9 cellular contexts compared by ENCODE assay signal in genomic region chr17:31487063-31487647, GRCh38.
DNase-seq lines count a peak whose midpoint lies in the region; ATAC-seq, FAIRE-seq and TF ChIP-seq lines count a peak whose summit lies in the region.
"Had no signal": no experiment of that assay in that cellular context is flagged by ENCODE, and none has a peak within 500 bp of the region (broad histone marks: within the 10 kb centered on the region; RNA-seq: fewer than 3 reads in every experiment).

No MANE protein-coding gene starts in this region.

- WGBS in A549 (ENCODE audit: missing lambda C conversion rate) = 29% methylated on average over 17 of the region's 17 CpGs

- POLR2A ChIA-PET in A549 (lab: Yijun Ruan, JAX) = interaction anchor here (0.7 to 0.9 kb wide), 4 partner anchors 11 to 47 kb away, joined by 3 to 4 read pairs (median 3); no protein-coding TSS in a partner anchor

- no peaks in the 10 kb centered on the region for H3K36me3 Mint-ChIP-seq in IgD-negative memory B cell
- H3K36me3 Mint-ChIP-seq in naive B cell = no peaks in the 10 kb centered on the region

- H3K9me3 Mint-ChIP-seq in IgD-negative memory B cell (no peaks in the 10 kb centered on the region), naive B cell (no peaks in the 10 kb centered on the region)

- H3K4me3 ChIP-seq in A549 (peak overlapping the region; percentile 68), choroid plexus epithelial cell (ENCODE audit: low read depth, low read length) (peak overlapping the region; percentile 32)

- H3K4me3 Mint-ChIP-seq in IgD-negative memory B cell = peak overlapping the region; percentile 85 to 98 (median 88)
- H3K4me3 Mint-ChIP-seq in naive B cell = peak overlapping the region; percentile 81 to 97 (median 91)

- no peak for ATAC-seq in A549
- no peak for ATAC-seq in naive B cell (ENCODE audit: low read depth in 2 of 2)

- TF ChIP-seq CTCF in A549 (IDR thresholded peaks at IDR 0.05) (no peak), choroid plexus epithelial cell (conservative IDR thresholded peaks at IDR 0.05; ENCODE audit: low read depth, low read length) (no peak)

- H3K27me3 Mint-ChIP-seq in IgD-negative memory B cell = no peaks in the 10 kb centered on the region
- H3K27me3 Mint-ChIP-seq in naive B cell = no peaks in the 10 kb centered on the region

- CTCF ChIA-PET in A549 (lab: Yijun Ruan, JAX) = interaction anchor here (1.0 to 1.8 kb wide), 7 partner anchors 7 to 356 kb away, joined by 3 to 8 read pairs (median 4); no protein-coding TSS in a partner anchor

- H3K4me2 ChIP-seq in A549 = peak overlapping the region; percentile 79

- no peak for TF ChIP-seq RAD21 in A549 (conservative IDR thresholded peaks at IDR 0.05 in 1 of 2, IDR thresholded peaks at IDR 0.05 in 1 of 2)

- DNase-seq in A549 (ENCODE audit: low read depth in 1 of 2, low spot score in 1 of 2) (no peak), choroid plexus epithelial cell (ENCODE audit: low read depth) (no peak), naive B cell (no peak), hepatic stellate cell (ENCODE audit: low spot score) (no peak), SW480 (ENCODE audit: low spot score) (no peak), NCI-H1930 (lab: John Stamatoyannopoulos, UW) (no peak), SW 1271 (lab: John Stamatoyannopoulos, UW) (no peak)

- H3K4me1 ChIP-seq in A549 = peaks cover 12% of the 10 kb centered on the region; the same call in 2 of the 3 replicates

- H3K27ac Mint-ChIP-seq in IgD-negative memory B cell (peak overlapping the region; percentile 59 to 94 (median 92)), naive B cell (peak overlapping the region; percentile 63 to 97 (median 95))

- no peaks in the 10 kb centered on the region for H3K9me3 ChIP-seq in A549

- TF ChIP-seq EP300 in A549 (IDR thresholded peaks at IDR 0.05) = no peak

- H3K4me1 Mint-ChIP-seq in IgD-negative memory B cell = peaks cover 26 to 41% (median 34%) of the 10 kb centered on the region in 3 donors
- H3K4me1 Mint-ChIP-seq in naive B cell = peaks cover 42 to 48% (median 48%) of the 10 kb centered on the region in 3 donors

- FAIRE-seq in A549 (lab: Jason Lieb, UNC) = no peak
- FAIRE-seq: G401.6 had no signal

- H3K27ac ChIP-seq in A549 = peak overlapping the region; percentile 47 to 82; a peak in 5 of 6 replicates

- no peak for TF ChIP-seq POLR2A in A549 (IDR thresholded peaks at IDR 0.05; ENCODE audit: low read length)

TF ChIP-seq in A549, 52 proteins besides CTCF, POLR2A, EP300 and RAD21:
- TF ChIP-seq TFCP2L1 (CRISPR knock-in tag; IDR thresholded peaks at IDR 0.05) (no peak), RARB (CRISPR knock-in tag; IDR thresholded peaks at IDR 0.05) (no peak), MYC (IDR thresholded peaks at IDR 0.05; ENCODE audit: borderline replicate concordance, low read length) (no peak), HDAC2 (IDR thresholded peaks at IDR 0.05) (no peak), POLR2AphosphoS2 (conservative IDR thresholded peaks at IDR 0.05; ENCODE audit: low read length) (no peak), NPAS2 (CRISPR knock-in tag; IDR thresholded peaks at IDR 0.05; ENCODE audit: borderline replicate concordance) (no peak), HES2 (IDR thresholded peaks at IDR 0.05) (no peak), SREBF2 (IDR thresholded peaks at IDR 0.05) (no peak), RNF2 (IDR thresholded peaks at IDR 0.05; ENCODE audit: borderline replicate concordance, low read depth) (no peak; the same call in 1 of the 2 replicates), KDM1A (IDR thresholded peaks at IDR 0.05; ENCODE audit: low read depth) (no peak), EHMT2 (IDR thresholded peaks at IDR 0.05; ENCODE audit: low read depth) (no peak), TP53 (CRISPR knock-in tag; IDR thresholded peaks at IDR 0.05) (no peak), CBX8 (IDR thresholded peaks at IDR 0.05) (no peak)
